Comparison of ENCODE assay signal across 4 cellular contexts in the genomic region with DNA sequence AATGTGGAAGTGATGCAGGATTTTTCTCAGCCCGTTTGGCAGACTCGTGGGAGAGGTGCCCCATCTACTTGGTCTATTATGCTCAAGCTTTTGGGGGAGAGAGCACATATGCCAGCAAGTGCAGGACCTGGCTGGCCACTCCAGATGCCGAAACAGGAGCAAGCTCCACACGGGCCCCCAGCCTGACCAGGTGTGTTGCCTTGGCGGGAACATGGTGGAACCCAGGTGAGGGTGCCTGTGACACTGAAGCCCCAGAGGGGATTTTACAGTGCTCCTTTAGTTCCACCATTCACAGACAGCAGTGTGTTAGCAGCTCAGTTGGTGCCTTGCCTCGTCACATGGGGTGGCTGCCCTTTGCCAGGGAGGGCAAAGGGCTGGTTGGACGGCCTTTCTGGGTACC.
"Had no signal": no experiment of that assay in that cellular context is flagged by ENCODE, and none has a peak within 500 bp of the region (broad histone marks: within the 10 kb centered on the region; RNA-seq: fewer than 3 reads in every experiment).

No MANE protein-coding gene starts in this region.

- H3K4me3 Mint-ChIP-seq: GM23338, H9 had no signal

- DNase-seq: H9, HCEC 1CT, IMR-90 had no signal

- H3K4me1 Mint-ChIP-seq: H9 had no signal

- H3K4me2 ChIP-seq: GM23338 had no signal

- H3K27ac Mint-ChIP-seq: GM23338, H9 had no signal

- ATAC-seq: GM23338 had no signal

- H2AFZ ChIP-seq: GM23338 had no signal

- H3K4me3 ChIP-seq: GM23338 had no signal
